In the genomic region with DNA sequence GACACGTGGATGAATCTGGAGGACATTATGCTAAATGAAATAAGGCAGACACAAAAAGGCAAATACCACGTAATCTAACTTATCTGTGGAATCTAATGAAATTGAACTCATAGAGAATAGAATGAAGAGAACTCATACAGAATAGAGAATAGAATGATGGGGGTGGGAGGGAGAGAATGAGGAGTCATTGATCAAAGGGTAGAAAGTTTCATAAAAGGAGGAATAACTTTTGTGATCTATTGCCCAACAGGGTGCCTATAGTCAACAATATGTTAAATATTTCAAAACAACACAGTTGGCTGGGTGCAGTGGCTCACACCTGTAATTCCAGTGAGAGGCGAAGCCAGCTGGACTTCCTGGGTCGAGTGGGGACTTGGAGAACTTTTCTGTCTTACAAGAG, we compare ENCODE assay signal across 9 cellular contexts.
"Had no signal": no experiment of that assay in that cellular context is flagged by ENCODE, and none has a peak within 500 bp of the region (broad histone marks: within the 10 kb centered on the region; RNA-seq: fewer than 3 reads in every experiment).

No MANE protein-coding gene starts in this region.

- H3K27ac ChIP-seq: GM23248, HL-60 had no signal

- H3K27ac Mint-ChIP-seq: H9, HFFc6 had no signal

- H3K9ac ChIP-seq: GM23248 had no signal

- H3K4me3 ChIP-seq: GM23248 had no signal

- ATAC-seq: HepG2 had no signal

- DNase-seq: GM23248, GOT3, H9, HCEC 1CT, HFFc6, KG1 had no signal

- H2AFZ ChIP-seq: GM23248 had no signal

- H3K4me3 Mint-ChIP-seq: H9, HFFc6 had no signal

- H3K4me1 Mint-ChIP-seq: H9 had no signal

- FAIRE-seq: H54, HepG2 had no signal
